34 cellular contexts compared by ENCODE assay signal in genomic region chr10:48968036-48968435, GRCh38. TPM values are rescaled to one million over a fixed set of nuclear protein-coding genes. Genes with fewer than 3 reads are reported as not detected.
"Had no signal": no experiment of that assay in that cellular context is flagged by ENCODE, and none has a peak within 500 bp of the region (broad histone marks: within the 10 kb centered on the region; RNA-seq: fewer than 3 reads in every experiment).

No MANE protein-coding gene starts in this region.

- H3K4me1 Mint-ChIP-seq: activated CD4-positive, alpha-beta T cell treated with anti-CD3 and anti-CD28 coated beads for 36 hours; activated CD4-positive, alpha-beta T cell treated with anti-CD3 and anti-CD28 coated beads, Interleukin-2, amount 10 ng/mL, durations not matched to agents 24 days and 14 days; activated naive CD4-positive, alpha-beta T cell treated with anti-CD3 and anti-CD28 coated beads, Interleukin-2, amount 50 U/mL, for 24 hours; activated naive CD8-positive, alpha-beta T cell treated with anti-CD3 and anti-CD28 coated beads for 36 hours; activated naive CD8-positive, alpha-beta T cell treated with anti-CD3 and anti-CD28 coated beads, Interleukin-2, amount 50 U/mL, for 24 hours; endodermal cell had no signal

- H3K4me3 Mint-ChIP-seq: activated CD4-positive, alpha-beta memory T cell treated with anti-CD3 and anti-CD28 coated beads for 36 hours; activated CD4-positive, alpha-beta T cell treated with anti-CD3 and anti-CD28 coated beads for 36 hours; activated CD4-positive, alpha-beta T cell treated with anti-CD3 and anti-CD28 coated beads, Interleukin-2, amount 10 ng/mL, durations not matched to agents 24 days and 14 days; activated CD8-positive, alpha-beta memory T cell treated with anti-CD3 and anti-CD28 coated beads, Interleukin-2, amount 10 ng/mL, durations not matched to agents 7 days and 5 days; activated CD8-positive, alpha-beta T cell treated with anti-CD3 and anti-CD28 coated beads, Interleukin-2, amount 10 ng/mL, durations not matched to agents 7 days and 5 days; activated naive CD4-positive, alpha-beta T cell treated with anti-CD3 and anti-CD28 coated beads for 36 hours; activated naive CD4-positive, alpha-beta T cell treated with anti-CD3 and anti-CD28 coated beads, Interleukin-2, amount 50 U/mL, for 24 hours; activated naive CD8-positive, alpha-beta T cell treated with anti-CD3 and anti-CD28 coated beads for 36 hours; activated naive CD8-positive, alpha-beta T cell treated with anti-CD3 and anti-CD28 coated beads, Interleukin-2, amount 50 U/mL, for 24 hours; activated T-helper 1 cell treated with anti-CD3 and anti-CD28 coated beads, Interleukin-12 subunit alpha, Interleukin-12 subunit beta, Interleukin-2, Interleukin-4 antibody, amounts not matched to agents 30 ng/mL and 10 ng/mL and 1 ng/mL, durations not matched to agents 14 hours and 24 hours and 36 hours; endodermal cell had no signal

- H3K9me3 ChIP-seq: adrenal gland, body of pancreas, colonic mucosa had no signal

- H3K27me3 ChIP-seq: adrenal gland, body of pancreas, colonic mucosa, dorsolateral prefrontal cortex had no signal

- H3K36me3 ChIP-seq: adrenal gland, colonic mucosa had no signal

- H3K27ac Mint-ChIP-seq: activated CD4-positive, alpha-beta memory T cell treated with anti-CD3 and anti-CD28 coated beads for 36 hours; activated CD4-positive, alpha-beta T cell treated with anti-CD3 and anti-CD28 coated beads for 36 hours; activated CD4-positive, alpha-beta T cell treated with anti-CD3 and anti-CD28 coated beads, Interleukin-2, amount 10 ng/mL, durations not matched to agents 24 days and 14 days; activated CD8-positive, alpha-beta memory T cell treated with anti-CD3 and anti-CD28 coated beads, Interleukin-2, amount 10 ng/mL, durations not matched to agents 7 days and 5 days; activated CD8-positive, alpha-beta T cell treated with anti-CD3 and anti-CD28 coated beads, Interleukin-2, amount 10 ng/mL, durations not matched to agents 7 days and 5 days; activated naive CD4-positive, alpha-beta T cell treated with anti-CD3 and anti-CD28 coated beads for 36 hours; activated naive CD4-positive, alpha-beta T cell treated with anti-CD3 and anti-CD28 coated beads, Interleukin-2, amount 50 U/mL, for 24 hours; activated naive CD8-positive, alpha-beta T cell treated with anti-CD3 and anti-CD28 coated beads for 36 hours; activated naive CD8-positive, alpha-beta T cell treated with anti-CD3 and anti-CD28 coated beads, Interleukin-2, amount 50 U/mL, for 24 hours; activated T-helper 1 cell treated with anti-CD3 and anti-CD28 coated beads, Interleukin-12 subunit alpha, Interleukin-12 subunit beta, Interleukin-2, Interleukin-4 antibody, amounts not matched to agents 30 ng/mL and 10 ng/mL and 1 ng/mL, durations not matched to agents 14 hours and 24 hours and 36 hours; activated T-helper 2 cell treated with anti-CD3 and anti-CD28 coated beads, Interferon-gamma antibody, Interleukin-2, Interleukin-4, amounts not matched to agents 10 μg/mL and 5 μg/mL and 100 μg/mL, durations not matched to agents 14 hours and 24 hours and 36 hours; endodermal cell had no signal

- DNase-seq: activated CD4-positive, alpha-beta memory T cell treated with anti-CD3 and anti-CD28 coated beads for 36 hours; activated CD4-positive, alpha-beta T cell treated with anti-CD3 and anti-CD28 coated beads for 36 hours; activated CD4-positive, alpha-beta T cell treated with anti-CD3 and anti-CD28 coated beads, Interleukin-2, amount 10 ng/mL, durations not matched to agents 24 days and 14 days; activated CD4-positive, CD25-positive, alpha-beta regulatory T cell; activated CD4-positive, CD25-positive, alpha-beta regulatory T cell treated with anti-CD3 and anti-CD28 coated beads, Interleukin-2, amount 50 U/mL, for 72 hours; activated CD8-positive, alpha-beta memory T cell treated with anti-CD3 and anti-CD28 coated beads, Interleukin-2, amount 10 ng/mL, durations not matched to agents 7 days and 5 days; activated CD8-positive, alpha-beta memory T cell treated with anti-CD3 and anti-CD28 coated beads, Interleukin-2, amount 50 U/mL, for 4 hours; activated CD8-positive, alpha-beta T cell treated with anti-CD3 and anti-CD28 coated beads, Interleukin-2, amount 10 ng/mL, durations not matched to agents 7 days and 5 days; activated effector memory CD4-positive, alpha-beta T cell treated with anti-CD3 and anti-CD28 coated beads, Interleukin-2, amount 50 U/mL, for 16 hours; activated naive CD4-positive, alpha-beta T cell treated with anti-CD3 and anti-CD28 coated beads for 36 hours; activated naive CD8-positive, alpha-beta T cell treated with anti-CD3 and anti-CD28 coated beads for 36 hours; activated naive CD8-positive, alpha-beta T cell treated with anti-CD3 and anti-CD28 coated beads, Interleukin-2, amount 50 U/mL, for 24 hours; activated T-cell treated with anti-CD3 and anti-CD28 coated beads, Interleukin-2, amount 50 U/mL, for 1 hour; activated T-cell treated with anti-CD3 and anti-CD28 coated beads, Interleukin-2, amount 50 U/mL, for 48 hours; adrenal gland; amygdala; aorta; body of pancreas; central memory CD4-positive, alpha-beta T cell; cerebellar nuclear complex; colonic mucosa; dorsolateral prefrontal cortex; effector memory CD4-positive, alpha-beta T cell; endodermal cell; foreskin fibroblast; T-helper 2 cell had no signal

- H3K27me3 Mint-ChIP-seq: activated CD4-positive, alpha-beta T cell treated with anti-CD3 and anti-CD28 coated beads for 36 hours; activated CD4-positive, alpha-beta T cell treated with anti-CD3 and anti-CD28 coated beads, Interleukin-2, amount 10 ng/mL, durations not matched to agents 24 days and 14 days; activated naive CD4-positive, alpha-beta T cell treated with anti-CD3 and anti-CD28 coated beads, Interleukin-2, amount 50 U/mL, for 24 hours; activated naive CD8-positive, alpha-beta T cell treated with anti-CD3 and anti-CD28 coated beads for 36 hours; activated naive CD8-positive, alpha-beta T cell treated with anti-CD3 and anti-CD28 coated beads, Interleukin-2, amount 50 U/mL, for 24 hours had no signal

- ATAC-seq: activated CD4-positive, alpha-beta T cell treated with anti-CD3 and anti-CD28 coated beads for 36 hours; activated CD8-positive, alpha-beta memory T cell treated with anti-CD3 and anti-CD28 coated beads, Interleukin-2, amount 10 ng/mL, durations not matched to agents 7 days and 5 days; activated CD8-positive, alpha-beta T cell treated with anti-CD3 and anti-CD28 coated beads, Interleukin-2, amount 10 ng/mL, durations not matched to agents 7 days and 5 days; activated naive CD8-positive, alpha-beta T cell treated with anti-CD3 and anti-CD28 coated beads, Interleukin-2, amount 50 U/mL, for 24 hours; body of pancreas; esophagus mucosa had no signal

- H3K4me3 ChIP-seq: adrenal gland, body of pancreas, colonic mucosa, dorsolateral prefrontal cortex had no signal

- H3K36me3 Mint-ChIP-seq: activated CD4-positive, alpha-beta memory T cell treated with anti-CD3 and anti-CD28 coated beads for 36 hours; activated CD8-positive, alpha-beta memory T cell treated with anti-CD3 and anti-CD28 coated beads, Interleukin-2, amount 10 ng/mL, durations not matched to agents 7 days and 5 days; activated naive CD4-positive, alpha-beta T cell treated with anti-CD3 and anti-CD28 coated beads, Interleukin-2, amount 50 U/mL, for 24 hours; activated naive CD8-positive, alpha-beta T cell treated with anti-CD3 and anti-CD28 coated beads for 36 hours had no signal

- H3K4me1 ChIP-seq: adrenal gland, body of pancreas, colonic mucosa had no signal

- H3K27ac ChIP-seq: adrenal gland, body of pancreas, colonic mucosa, dorsolateral prefrontal cortex had no signal

- H3K9me3 Mint-ChIP-seq: activated CD4-positive, alpha-beta memory T cell treated with anti-CD3 and anti-CD28 coated beads for 36 hours; activated CD4-positive, alpha-beta T cell treated with anti-CD3 and anti-CD28 coated beads, Interleukin-2, amount 10 ng/mL, durations not matched to agents 24 days and 14 days; activated naive CD4-positive, alpha-beta T cell treated with anti-CD3 and anti-CD28 coated beads for 36 hours; activated naive CD4-positive, alpha-beta T cell treated with anti-CD3 and anti-CD28 coated beads, Interleukin-2, amount 50 U/mL, for 24 hours; activated naive CD8-positive, alpha-beta T cell treated with anti-CD3 and anti-CD28 coated beads for 36 hours; activated naive CD8-positive, alpha-beta T cell treated with anti-CD3 and anti-CD28 coated beads, Interleukin-2, amount 50 U/mL, for 24 hours; activated T-helper 1 cell treated with anti-CD3 and anti-CD28 coated beads, Interleukin-12 subunit alpha, Interleukin-12 subunit beta, Interleukin-2, Interleukin-4 antibody, amounts not matched to agents 30 ng/mL and 10 ng/mL and 1 ng/mL, durations not matched to agents 14 hours and 24 hours and 36 hours; activated T-helper 2 cell treated with anti-CD3 and anti-CD28 coated beads, Interferon-gamma antibody, Interleukin-2, Interleukin-4, amounts not matched to agents 10 μg/mL and 5 μg/mL and 100 μg/mL, durations not matched to agents 14 hours and 24 hours and 36 hours; endodermal cell had no signal

RNA-seq across cellular contexts. Expression of gene LRRC18, which starts 28.4 kb away (rescaled TPM):
- total RNA-seq: activated CD4-positive, alpha-beta memory T cell treated with anti-CD3 and anti-CD28 coated beads for 36 hours; activated CD4-positive, alpha-beta T cell treated with anti-CD3 and anti-CD28 coated beads for 36 hours; activated CD4-positive, alpha-beta T cell treated with anti-CD3 and anti-CD28 coated beads, Interleukin-2, amount 10 ng/mL, durations not matched to agents 24 days and 14 days; activated CD8-positive, alpha-beta memory T cell treated with anti-CD3 and anti-CD28 coated beads for 36 hours; activated CD8-positive, alpha-beta memory T cell treated with anti-CD3 and anti-CD28 coated beads, Interleukin-2, amount 10 ng/mL, durations not matched to agents 7 days and 5 days; activated naive CD4-positive, alpha-beta T cell treated with anti-CD3 and anti-CD28 coated beads for 36 hours; activated naive CD8-positive, alpha-beta T cell treated with anti-CD3 and anti-CD28 coated beads for 36 hours; activated T-helper 1 cell treated with anti-CD3 and anti-CD28 coated beads, Interleukin-12 subunit alpha, Interleukin-12 subunit beta, Interleukin-2, Interleukin-4 antibody, amounts not matched to agents 30 ng/mL and 10 ng/mL and 1 ng/mL, durations not matched to agents 14 hours and 24 hours and 36 hours; activated T-helper 2 cell treated with anti-CD3 and anti-CD28 coated beads, Interferon-gamma antibody, Interleukin-2, Interleukin-4, amounts not matched to agents 10 μg/mL and 5 μg/mL and 100 μg/mL, durations not matched to agents 14 hours and 24 hours and 36 hours; adrenal gland; aorta; body of pancreas; colonic mucosa; dorsolateral prefrontal cortex; endodermal cell; epithelial cell of proximal tubule; esophagus mucosa; frontal cortex; T-helper 1 cell treated with Interleukin-12 subunit alpha and Interleukin-12 subunit beta and Interleukin-4 antibody, amounts not matched to agents 30 ng/mL and 1 ng/mL, for 36 hours had no signal
